In the genomic region with DNA sequence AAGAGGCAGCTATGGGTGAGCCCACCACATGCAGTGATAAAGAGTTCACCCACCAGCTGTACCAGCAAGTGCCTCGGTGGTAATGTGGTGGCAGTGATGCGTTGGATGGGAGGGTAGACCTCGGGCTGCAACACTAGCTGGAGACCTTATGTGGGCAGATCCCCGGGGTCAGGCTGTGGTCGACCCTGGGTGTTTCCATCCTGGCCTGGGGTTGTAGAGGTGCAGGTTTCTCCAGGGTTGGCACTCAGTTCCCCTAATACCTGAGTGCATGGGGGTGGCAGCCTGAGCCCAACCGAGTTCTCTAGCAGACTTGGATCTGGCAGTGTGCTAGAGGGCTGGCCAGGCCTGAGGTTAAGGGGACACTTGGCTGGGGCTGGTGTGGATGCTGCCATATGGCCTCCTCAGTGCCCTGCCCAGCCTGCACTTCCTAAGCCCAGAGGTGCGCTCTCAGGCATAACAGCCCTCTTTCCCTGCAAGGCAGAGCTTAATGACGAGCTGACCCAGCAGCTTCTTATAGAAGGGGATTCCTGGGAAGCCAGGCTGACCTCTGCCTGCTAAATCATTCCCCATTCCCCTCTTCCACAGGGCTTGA, we compare ENCODE assay signal across 21 cellular contexts.
"Had no signal": no experiment of that assay in that cellular context is flagged by ENCODE, and none has a peak within 500 bp of the region (broad histone marks: within the 10 kb centered on the region; RNA-seq: fewer than 3 reads in every experiment).

No MANE protein-coding gene starts in this region.

- H3K9me3 Mint-ChIP-seq: activated B cell treated with CpG ODN at 0.5 μM for 24 hours; central memory CD8-positive, alpha-beta T cell had no signal

- H3K36me3 Mint-ChIP-seq: activated naive CD8-positive, alpha-beta T cell; natural killer cell had no signal

- H3K27ac Mint-ChIP-seq: activated B cell treated with CpG ODN at 0.5 μM for 24 hours; activated CD4-positive, alpha-beta T cell treated with anti-CD3 and anti-CD28 coated beads for 36 hours; activated naive CD8-positive, alpha-beta T cell; activated T-cell treated with anti-CD3 and anti-CD28 coated beads, Interleukin-2, amount 50 U/mL, for 24 hours; activated T-helper 17 cell treated with anti-CD3 and anti-CD28 coated beads, Interleukin-2, amount 50 U/mL, for 72 hours; natural killer cell; stimulated activated naive B cell treated with anti-CD40 and anti-IgM and Interleukin-4, amounts not matched to agents 10 μg/mL and 1 μg/mL and 100 μg/mL, for 72 hours had no signal

- ATAC-seq: activated CD4-positive, alpha-beta T cell treated with anti-CD3 and anti-CD28 coated beads for 36 hours; activated T-helper 17 cell treated with anti-CD3 and anti-CD28 coated beads, Interleukin-2, amount 50 U/mL, for 72 hours; left colon; natural killer cell; stimulated activated naive B cell treated with anti-CD40 and anti-IgM and Interleukin-4, amounts not matched to agents 10 μg/mL and 1 μg/mL and 100 μg/mL, for 72 hours had no signal

- DNase-seq: activated B cell treated with CpG ODN at 0.5 μM for 24 hours; activated CD4-positive, alpha-beta T cell treated with anti-CD3 and anti-CD28 coated beads for 36 hours; activated CD4-positive, alpha-beta T cell treated with anti-CD3 and anti-CD28 coated beads, Interleukin-2, amount 50 U/mL, for 4 hours; activated CD8-positive, alpha-beta memory T cell treated with anti-CD3 and anti-CD28 coated beads for 24 hours; activated CD8-positive, alpha-beta memory T cell treated with anti-CD3 and anti-CD28 coated beads, Interleukin-2, amount 50 U/mL, for 4 hours; activated T-cell treated with anti-CD3 and anti-CD28 coated beads, Interleukin-2, amount 50 U/mL, for 24 hours; adrenal gland; islet precursor cell; left colon; mammary epithelial cell; midbrain; natural killer cell; ovary; stimulated activated CD4-positive, alpha-beta T cell treated with anti-CD3 and anti-CD28 coated beads, Interleukin-2, amount 100 ng/mL, for 24 hours; stimulated activated naive B cell treated with anti-CD40 and anti-IgM and Interleukin-4, amounts not matched to agents 10 μg/mL and 1 μg/mL and 100 μg/mL, for 72 hours; T-helper 9 cell; testis; upper lobe of left lung had no signal

- H3K4me3 Mint-ChIP-seq: activated B cell treated with CpG ODN at 0.5 μM for 24 hours; activated CD4-positive, alpha-beta T cell treated with anti-CD3 and anti-CD28 coated beads for 36 hours; activated naive CD8-positive, alpha-beta T cell; activated T-cell treated with anti-CD3 and anti-CD28 coated beads, Interleukin-2, amount 50 U/mL, for 24 hours; activated T-helper 17 cell treated with anti-CD3 and anti-CD28 coated beads, Interleukin-2, amount 50 U/mL, for 72 hours; central memory CD8-positive, alpha-beta T cell; natural killer cell; stimulated activated naive B cell treated with anti-CD40 and anti-IgM and Interleukin-4, amounts not matched to agents 10 μg/mL and 1 μg/mL and 100 μg/mL, for 72 hours had no signal

- H3K4me1 Mint-ChIP-seq: activated B cell treated with CpG ODN at 0.5 μM for 24 hours; activated CD4-positive, alpha-beta T cell treated with anti-CD3 and anti-CD28 coated beads for 36 hours; activated T-helper 17 cell treated with anti-CD3 and anti-CD28 coated beads, Interleukin-2, amount 50 U/mL, for 72 hours; central memory CD8-positive, alpha-beta T cell; natural killer cell; stimulated activated naive B cell treated with anti-CD40 and anti-IgM and Interleukin-4, amounts not matched to agents 10 μg/mL and 1 μg/mL and 100 μg/mL, for 72 hours had no signal
